In genomic region chr1:103247517-103247916, GRCh38 we compare ENCODE assay signal across 29 cellular contexts.
"Had no signal": no experiment of that assay in that cellular context is flagged by ENCODE, and none has a peak within 500 bp of the region (broad histone marks: within the 10 kb centered on the region; RNA-seq: fewer than 3 reads in every experiment).

No MANE protein-coding gene starts in this region.

- H3K27me3 ChIP-seq: adrenal gland, body of pancreas, brain microvascular endothelial cell, breast epithelium had no signal

- H3K36me3 ChIP-seq: adrenal gland, brain microvascular endothelial cell, breast epithelium had no signal

- H3K4me3 ChIP-seq: adrenal gland, body of pancreas, breast epithelium had no signal

- H3K27ac ChIP-seq: adrenal gland, body of pancreas, brain microvascular endothelial cell, breast epithelium, VCaP had no signal

- DNase-seq: activated B cell treated with CpG ODN at 0.5 μM for 24 hours; activated CD4-positive, alpha-beta memory T cell treated with anti-CD3 and anti-CD28 coated beads for 36 hours; activated CD4-positive, alpha-beta T cell treated with anti-CD3 and anti-CD28 coated beads for 4 hours; activated CD4-positive, alpha-beta T cell treated with anti-CD3 and anti-CD28 coated beads, Interleukin-2, amount 10 ng/mL, durations not matched to agents 24 days and 14 days; activated CD4-positive, alpha-beta T cell treated with anti-CD3 and anti-CD28 coated beads, Interleukin-2, amount 50 U/mL, for 1 hour; activated CD4-positive, alpha-beta T cell treated with anti-CD3 and anti-CD28 coated beads, Interleukin-2, amount 50 U/mL, for 4 hours; activated CD4-positive, CD25-positive, alpha-beta regulatory T cell treated with anti-CD3 and anti-CD28 coated beads, Interleukin-2, amount 50 U/mL, for 72 hours; activated CD8-positive, alpha-beta memory T cell treated with anti-CD3 and anti-CD28 coated beads, Interleukin-2, amount 50 U/mL, for 4 hours; activated CD8-positive, alpha-beta T cell treated with anti-CD3 and anti-CD28 coated beads for 36 hours; activated effector memory CD4-positive, alpha-beta T cell treated with anti-CD3 and anti-CD28 coated beads, Interleukin-2, amount 50 U/mL, for 16 hours; activated gamma-delta T cell treated with Interleukin-2 at 50 U/mL for 16 hours; activated naive CD4-positive, alpha-beta T cell; activated naive CD4-positive, alpha-beta T cell treated with anti-CD3 and anti-CD28 coated beads for 36 hours; activated naive CD4-positive, alpha-beta T cell treated with anti-CD3 and anti-CD28 coated beads, Interleukin-2, amount 50 U/mL, for 16 hours; activated naive CD8-positive, alpha-beta T cell treated with anti-CD3 and anti-CD28 coated beads for 36 hours; activated T-cell treated with anti-CD3 and anti-CD28 coated beads for 4 hours; activated T-cell treated with anti-CD3 and anti-CD28 coated beads, Interleukin-2, amount 50 U/mL, for 1 hour; activated T-cell treated with anti-CD3 and anti-CD28 coated beads, Interleukin-2, amount 50 U/mL, for 4 hours; activated T-cell treated with anti-CD3 and anti-CD28 coated beads, Interleukin-2, amount 50 U/mL, for 72 hours; adrenal gland; amniotic stem cell; aorta; body of pancreas; brain microvascular endothelial cell; central memory CD4-positive, alpha-beta T cell; T-helper 2 cell; T-helper 9 cell had no signal

- H3K9me3 ChIP-seq: adrenal gland, body of pancreas, breast epithelium had no signal
